15 cellular contexts compared by ENCODE assay signal in the genomic region with DNA sequence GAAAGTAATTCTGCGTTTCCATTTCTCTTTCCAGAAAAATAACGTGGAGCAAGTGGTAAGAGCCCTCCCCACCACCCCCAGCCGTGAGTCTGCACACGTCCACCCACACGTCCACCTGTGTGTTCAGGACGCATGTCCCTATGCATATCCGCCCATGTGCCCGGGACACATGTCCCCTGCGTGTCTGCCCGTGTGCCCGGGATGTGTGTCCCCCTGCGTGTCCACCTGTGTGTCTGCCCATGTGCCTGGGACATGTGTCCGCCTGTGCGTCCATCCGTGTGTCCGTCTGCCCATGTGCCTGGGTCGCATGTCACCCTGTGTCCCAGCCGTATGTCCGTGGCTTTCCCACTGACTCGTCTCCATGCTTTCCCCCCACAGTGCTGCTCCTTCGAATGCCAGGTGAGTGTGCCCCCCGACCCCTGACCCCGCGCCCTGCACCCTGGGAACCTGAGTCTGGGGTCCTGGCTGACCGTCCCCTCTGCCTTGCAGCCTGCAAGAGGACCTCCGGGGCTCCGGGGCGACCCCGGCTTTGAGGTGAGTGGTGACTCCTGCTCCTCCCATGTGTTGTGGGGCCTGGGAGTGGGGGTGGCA. TPM values are rescaled to one million over a fixed set of nuclear protein-coding genes. Genes with fewer than 3 reads are reported as not detected.
DNase-seq lines count a peak whose midpoint lies in the region; ATAC-seq and TF ChIP-seq lines count a peak whose summit lies in the region.
"Had no signal": no experiment of that assay in that cellular context is flagged by ENCODE, and none has a peak within 500 bp of the region (broad histone marks: within the 10 kb centered on the region; RNA-seq: fewer than 3 reads in every experiment).

No MANE protein-coding gene starts in this region.

- no peaks in the 10 kb centered on the region for H3K36me3 Mint-ChIP-seq in stimulated activated effector memory CD8-positive, alpha-beta T cell treated with anti-CD3 and anti-CD28 coated beads, Interleukin-12 subunit alpha, Interleukin-12 subunit beta, amount 100 ng/mL, for 72 hours

- H3K4me3 ChIP-seq in H7 (ENCODE audit: insufficient read depth, low read depth, low read length): no peak overlapping the region
- H3K4me3 ChIP-seq in ascending aorta: no peak overlapping the region
- no peak overlapping the region for H3K4me3 ChIP-seq in left lung
- no peak overlapping the region for H3K4me3 ChIP-seq in stomach
- H3K4me3 ChIP-seq: BLaER1, lung, SJCRH30 had no signal

- WGBS in stomach, 5 donors: 82 to 96% (median 93%) methylated on average over 20 to 29 of the region's 29 CpGs

- no peak for ATAC-seq in left lung
- no peak for ATAC-seq in HG03354 (IDR thresholded peaks at IDR 0.05; ENCODE audit: poor library complexity, severe bottlenecking, unreplicated experiment)
- ATAC-seq in stimulated activated effector memory CD8-positive, alpha-beta T cell treated with anti-CD3 and anti-CD28 coated beads, Interleukin-12 subunit alpha, Interleukin-12 subunit beta, amount 100 ng/mL, for 72 hours: no peak
- ATAC-seq: naive thymus-derived CD4-positive, alpha-beta T cell had no signal

- H3K4me1 ChIP-seq in ascending aorta (peaks cover 9 to 18% of the 10 kb centered on the region in 2 donors), left lung (peaks cover 0 to 6% of the 10 kb centered on the region in 2 donors), stomach (peaks cover 0 to 59% (median 32%) of the 10 kb centered on the region in 4 donors)
- H3K4me1 ChIP-seq: SJCRH30 had no signal

- H3K4me1 Mint-ChIP-seq in stimulated activated effector memory CD8-positive, alpha-beta T cell treated with anti-CD3 and anti-CD28 coated beads, Interleukin-12 subunit alpha, Interleukin-12 subunit beta, amount 100 ng/mL, for 72 hours: peaks cover 10% of the 10 kb centered on the region

- no peak overlapping the region for H3K27ac Mint-ChIP-seq in stimulated activated effector memory CD8-positive, alpha-beta T cell treated with anti-CD3 and anti-CD28 coated beads, Interleukin-12 subunit alpha, Interleukin-12 subunit beta, amount 100 ng/mL, for 72 hours
- H3K27ac Mint-ChIP-seq: naive thymus-derived CD4-positive, alpha-beta T cell had no signal

- H3K9me3 ChIP-seq in ascending aorta (no peaks in the 10 kb centered on the region), left lung (no peaks in the 10 kb centered on the region), stomach (no peaks in the 10 kb centered on the region)
- H3K9me3 ChIP-seq: BLaER1, SJCRH30 had no signal

- peaks cover 4% of the 10 kb centered on the region for H3K27me3 ChIP-seq in H7 (ENCODE audit: control insufficient read depth, insufficient read depth, low read length)
- H3K27me3 ChIP-seq in ascending aorta: no peaks in the 10 kb centered on the region
- H3K27me3 ChIP-seq in left lung: peaks cover 0 to 16% of the 10 kb centered on the region in 2 donors
- H3K27me3 ChIP-seq in stomach: peaks cover 0 to 9% (median under 1%) of the 10 kb centered on the region in 3 donors
- H3K27me3 ChIP-seq: SJCRH30 had no signal

- intact Hi-C loops in ascending aorta (cut with DNase I) (no loop called here), left lung (cut with DNase I) (no loop called here), stomach (cut with DNase I; ENCODE audit: low total_unique reads) (no loop called here)

- DNase-seq in H7 (peak; percentile 53), ascending aorta (ENCODE audit: low spot score in 2 of 2) (peak in 1 of 2 donors; percentile 63), left lung (peak; percentile 28 to 77), stomach (no peak), NCI-H69 (lab: John Stamatoyannopoulos, UW) (no peak)
- no peak for DNase-seq in stimulated activated effector memory CD8-positive, alpha-beta T cell treated with anti-CD3 and anti-CD28 coated beads, Interleukin-12 subunit alpha, Interleukin-12 subunit beta, amount 100 ng/mL, for 72 hours (ENCODE audit: low spot score in 2 of 2)
- DNase-seq: amygdala; NCI-H187; NCI-H510A; SJCRH30; stimulated activated CD4-positive, alpha-beta T cell treated with anti-CD3 and anti-CD28 coated beads, Interleukin-2, amount 100 ng/mL, for 24 hours had no signal

- H3K9me3 Mint-ChIP-seq in stimulated activated effector memory CD8-positive, alpha-beta T cell treated with anti-CD3 and anti-CD28 coated beads, Interleukin-12 subunit alpha, Interleukin-12 subunit beta, amount 100 ng/mL, for 72 hours: peaks cover 3% of the 10 kb centered on the region

- no peak for TF ChIP-seq POLR2A in stomach (IDR thresholded peaks at IDR 0.05)

- no peak for TF ChIP-seq EP300 in stomach (IDR thresholded peaks at IDR 0.05)

- H3K4me3 Mint-ChIP-seq in stimulated activated effector memory CD8-positive, alpha-beta T cell treated with anti-CD3 and anti-CD28 coated beads, Interleukin-12 subunit alpha, Interleukin-12 subunit beta, amount 100 ng/mL, for 72 hours: no peak overlapping the region
- H3K4me3 Mint-ChIP-seq: naive thymus-derived CD4-positive, alpha-beta T cell had no signal

- H3K27ac ChIP-seq in ascending aorta (peak overlapping the region; percentile 46 to 93), left lung (no peak overlapping the region), stomach (peak overlapping the region in 4 of 5 donors; percentile 16 to 84 (median 42))
- H3K27ac ChIP-seq: BLaER1, SJCRH30 had no signal

- H3K36me3 ChIP-seq in H7 (replicated peaks; ENCODE audit: control insufficient read depth, insufficient read depth, low read length) (peaks cover 7% of the 10 kb centered on the region), ascending aorta (peaks cover 76 to 77% of the 10 kb centered on the region in 2 donors), left lung (peaks cover 0 to 27% of the 10 kb centered on the region in 2 donors), stomach (peaks cover 30 to 77% (median 57%) of the 10 kb centered on the region in 4 donors)
- H3K36me3 ChIP-seq: BLaER1, SJCRH30 had no signal

- TF ChIP-seq CTCF in ascending aorta (IDR thresholded peaks at IDR 0.05) (no peak), left lung (IDR thresholded peaks at IDR 0.05) (no peak), stomach (IDR thresholded peaks at IDR 0.05) (no peak)

RNA-seq across cellular contexts. Expression of a gene that starts 5.6 kb away (rescaled TPM):
- 243 and 283 TPM in 2 replicates for total RNA-seq in H7 (2014; rRNA removed; shearing (Covaris generic))
- total RNA-seq in ascending aorta: 1,564 TPM
- 100 to 1,000 TPM; 272 to 322 TPM for total RNA-seq in left lung
- total RNA-seq in stomach: 100 to 1,000 TPM; 147 to 756 (median 342) TPM
- 100 to 1,000 TPM in 1 of 3 donors, 10 to 100 TPM in 2; 63.2 to 174 (median 73.6) TPM for polyA plus RNA-seq in stomach

Comparison
In these comparisons a context has a peak if more than half of its experiments do, and no peak if none do; other contexts are left out.
1. DNase-seq: peak in H7 (single experiment) and left lung (2 of 2); none in stomach (single experiment), NCI-H69 (single experiment) and stimulated activated effector memory CD8-positive, alpha-beta T cell treated with anti-CD3 and anti-CD28 coated beads, Interleukin-12 subunit alpha, Interleukin-12 subunit beta, amount 100 ng/mL, for 72 hours (0 of 2).
2. H3K27ac ChIP-seq: peak in ascending aorta (2 of 2) and stomach (4 of 5); none in left lung (0 of 2).